8 cellular contexts compared by ENCODE assay signal in the genomic region with DNA sequence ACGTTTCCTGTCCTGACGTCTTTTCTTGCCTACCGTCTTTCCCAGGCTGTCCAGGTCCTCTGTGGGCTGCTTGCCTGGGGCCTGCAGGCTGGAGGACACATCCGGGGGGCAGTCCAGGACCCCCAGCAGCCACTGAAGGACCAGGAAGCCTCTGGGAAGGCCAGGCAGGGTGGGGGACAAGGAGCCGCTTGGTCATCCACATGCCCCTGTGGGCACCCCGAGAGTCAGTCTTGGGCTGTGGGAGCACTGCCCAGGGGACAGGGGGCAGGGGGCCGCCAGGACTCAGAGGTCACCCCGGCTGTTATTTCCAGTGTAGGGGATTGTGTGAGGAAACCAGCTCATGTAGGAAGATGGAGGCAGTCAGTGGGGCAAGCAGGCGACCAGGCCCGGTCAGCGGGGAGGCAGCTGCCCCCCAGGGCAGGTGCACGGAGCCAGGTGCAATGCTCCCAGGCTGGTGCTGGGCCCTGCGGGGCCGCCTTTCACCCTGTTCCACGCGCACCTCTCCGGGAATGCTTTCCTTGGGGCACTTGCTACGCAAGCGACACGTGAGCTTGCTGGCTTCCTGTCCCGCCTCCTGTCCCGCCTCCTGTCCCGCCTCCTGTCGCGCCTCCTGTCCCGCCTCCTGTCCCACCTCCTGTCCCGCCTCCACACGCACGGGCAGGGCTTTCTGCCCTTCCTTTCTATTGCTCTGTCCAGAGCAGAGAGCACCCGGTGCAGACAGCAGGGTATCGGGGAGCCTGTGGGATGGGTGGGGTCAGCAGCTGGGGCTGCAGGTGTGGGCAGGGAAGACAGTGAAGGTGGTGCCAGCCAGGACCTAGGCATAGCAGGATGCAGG.
DNase-seq lines count a peak whose midpoint lies in the region; ATAC-seq and TF ChIP-seq lines count a peak whose summit lies in the region.

No MANE protein-coding gene starts in this region.

- DNase-seq in GM13977 (ENCODE audit: low spot score), result peak; percentile 89
- peak; percentile 34 to 76 for DNase-seq in NCI-H524 (lab: John Stamatoyannopoulos, UW)
- peak; percentile 94 for DNase-seq in activated CD4-positive, alpha-beta T cell treated with anti-CD3 and anti-CD28 coated beads for 48 hours
- DNase-seq in stimulated activated CD4-positive, alpha-beta T cell treated with anti-CD3 and anti-CD28 coated beads, Interleukin-15, amount 100 ng/mL, for 48 hours (ENCODE audit: low read depth in 2 of 2), result peak; percentile 84 to 88

- H3K27ac ChIP-seq in cingulate gyrus (ENCODE audit: low read depth, low read length) (peak overlapping the region; percentile 80), layer of hippocampus (ENCODE audit: low read depth, low read length) (peak overlapping the region; percentile 35)

- no peak for TF ChIP-seq CTCF in GM13977 (IDR thresholded peaks at IDR 0.05; ENCODE audit: extremely low read depth, insufficient read depth, missing control alignments)

- in situ Hi-C loops in GM13977 (cut with MboI; ENCODE audit: low pct_unique_long_range_greater_than_20kb, low sequenced_read_pairs, unreplicated experiment), result no loop called here

- no peaks in the 10 kb centered on the region for H3K27me3 ChIP-seq in layer of hippocampus (ENCODE audit: control insufficient read depth, insufficient read depth, low read length)

- ATAC-seq in HG03103 (IDR thresholded peaks at IDR 0.05; ENCODE audit: low read depth, unreplicated experiment) (peak; percentile 70), HG03378 (IDR thresholded peaks at IDR 0.05; ENCODE audit: unreplicated experiment) (no peak)
